In the genomic region with DNA sequence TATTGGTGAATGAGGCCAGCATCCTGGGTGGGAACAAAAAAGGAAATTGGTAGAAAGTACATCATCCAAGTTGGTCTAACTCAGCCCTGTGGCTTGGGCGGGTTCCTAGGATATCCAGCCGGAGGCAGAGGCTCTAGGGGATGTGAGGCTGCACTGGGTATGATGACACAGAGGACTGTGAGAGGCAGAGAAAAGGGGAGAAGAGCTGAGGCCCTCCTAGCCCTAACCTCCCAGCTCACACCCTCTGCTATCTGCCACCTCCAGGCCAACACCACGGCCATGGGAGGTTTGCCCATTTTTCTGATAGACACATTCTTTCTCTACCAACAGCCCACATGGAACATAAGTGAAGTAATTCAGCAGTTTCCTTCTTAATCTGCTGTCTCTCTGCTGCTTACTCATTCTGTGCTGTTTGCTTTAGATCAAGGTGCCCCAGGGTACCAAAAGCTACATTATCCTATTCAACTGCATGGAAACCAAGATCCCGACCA, we compare ENCODE assay signal across 14 cellular contexts.
DNase-seq lines count a peak whose midpoint lies in the region; TF ChIP-seq lines count a peak whose summit lies in the region.
"Had no signal": no experiment of that assay in that cellular context is flagged by ENCODE, and none has a peak within 500 bp of the region (broad histone marks: within the 10 kb centered on the region; RNA-seq: fewer than 3 reads in every experiment).

No MANE protein-coding gene starts in this region.

- TF ChIP-seq CTCF in HFFc6 (IDR thresholded peaks at IDR 0.05) (no peak), VCaP (conservative IDR thresholded peaks at IDR 0.05) (no peak), fibroblast of pulmonary artery (IDR thresholded peaks at IDR 0.05; ENCODE audit: low read length, missing control alignments) (no peak)

- peak overlapping the region; percentile 43; the same call in 1 of the 2 replicates for H3K4me3 Mint-ChIP-seq in HFFc6
- H3K4me3 Mint-ChIP-seq in activated CD4-positive, alpha-beta T cell treated with anti-CD3 and anti-CD28 coated beads, Interleukin-2, amount 10 ng/mL, durations not matched to agents 7 days and 5 days: no peak overlapping the region
- H3K4me3 Mint-ChIP-seq: activated CD8-positive, alpha-beta memory T cell treated with anti-CD3 and anti-CD28 coated beads, Interleukin-2, amount 10 ng/mL, durations not matched to agents 7 days and 5 days; CD8-positive, alpha-beta T cell; naive thymus-derived CD4-positive, alpha-beta T cell had no signal

- CTCF ChIA-PET in activated CD4-positive, alpha-beta T cell treated with anti-CD3 and anti-CD28 coated beads, Interleukin-2, amount 10 ng/mL, durations not matched to agents 7 days and 5 days (lab: Charles Lee): no interaction called here

- peaks cover 94% of the 10 kb centered on the region for H3K4me1 Mint-ChIP-seq in HFFc6 (ENCODE audit: low read depth)
- H3K4me1 Mint-ChIP-seq in activated CD4-positive, alpha-beta T cell treated with anti-CD3 and anti-CD28 coated beads, Interleukin-2, amount 10 ng/mL, durations not matched to agents 7 days and 5 days: no peaks in the 10 kb centered on the region
- H3K4me1 Mint-ChIP-seq: naive thymus-derived CD4-positive, alpha-beta T cell had no signal

- peak; percentile 71 for DNase-seq in HFFc6
- DNase-seq in fibroblast of pulmonary artery (ENCODE audit: low read depth): peak; percentile 53
- peak; percentile 80 for DNase-seq in stromal cell of bone marrow (ENCODE audit: low read depth)
- no peak for DNase-seq in DMS114 treated with DMSO at 0.1 percent for 48 hours (lab: John Stamatoyannopoulos, UW; ENCODE audit: unreplicated experiment)
- no peak for DNase-seq in activated CD4-positive, alpha-beta T cell treated with anti-CD3 and anti-CD28 coated beads, Interleukin-2, amount 10 ng/mL, durations not matched to agents 7 days and 5 days
- DNase-seq in activated CD4-positive, alpha-beta T cell treated with anti-CD3 and anti-CD28 coated beads for 4 hours: no peak
- DNase-seq: activated CD8-positive, alpha-beta memory T cell treated with anti-CD3 and anti-CD28 coated beads, Interleukin-2, amount 10 ng/mL, durations not matched to agents 7 days and 5 days; activated naive CD4-positive, alpha-beta T cell treated with Interleukin-2 at 50 U/mL for 16 hours; CD8-positive, alpha-beta T cell; left lung; naive thymus-derived CD4-positive, alpha-beta T cell had no signal

- peaks cover 16% of the 10 kb centered on the region for H3K36me3 Mint-ChIP-seq in HFFc6 (ENCODE audit: low read depth)
- H3K36me3 Mint-ChIP-seq in activated CD4-positive, alpha-beta T cell treated with anti-CD3 and anti-CD28 coated beads, Interleukin-2, amount 10 ng/mL, durations not matched to agents 7 days and 5 days (ENCODE audit: low read depth): no peaks in the 10 kb centered on the region
- H3K36me3 Mint-ChIP-seq: activated CD8-positive, alpha-beta memory T cell treated with anti-CD3 and anti-CD28 coated beads, Interleukin-2, amount 10 ng/mL, durations not matched to agents 7 days and 5 days; CD8-positive, alpha-beta T cell had no signal

- peak overlapping the region; percentile 97 for H3K27ac ChIP-seq in VCaP
- H3K27ac ChIP-seq: hepatocyte, left lung, thoracic aorta had no signal

- H3K27me3 Mint-ChIP-seq in HFFc6 (ENCODE audit: insufficient read depth): peaks cover 1% of the 10 kb centered on the region; the same call in 1 of the 2 replicates
- peaks cover 1% of the 10 kb centered on the region for H3K27me3 Mint-ChIP-seq in activated CD4-positive, alpha-beta T cell treated with anti-CD3 and anti-CD28 coated beads, Interleukin-2, amount 10 ng/mL, durations not matched to agents 7 days and 5 days

- H3K4me3 ChIP-seq in fibroblast of pulmonary artery (replicated peaks; ENCODE audit: low read depth, low read length): no peak overlapping the region
- H3K4me3 ChIP-seq: hepatocyte, left lung, thoracic aorta had no signal

- POLR2A ChIA-PET in activated CD4-positive, alpha-beta T cell treated with anti-CD3 and anti-CD28 coated beads, Interleukin-2, amount 10 ng/mL, durations not matched to agents 7 days and 5 days (lab: Charles Lee): no interaction called here

- peak overlapping the region; percentile 91 for H3K27ac Mint-ChIP-seq in HFFc6
- H3K27ac Mint-ChIP-seq in activated CD4-positive, alpha-beta T cell treated with anti-CD3 and anti-CD28 coated beads, Interleukin-2, amount 10 ng/mL, durations not matched to agents 7 days and 5 days: no peak overlapping the region
- H3K27ac Mint-ChIP-seq: activated CD8-positive, alpha-beta memory T cell treated with anti-CD3 and anti-CD28 coated beads, Interleukin-2, amount 10 ng/mL, durations not matched to agents 7 days and 5 days; CD8-positive, alpha-beta T cell; naive thymus-derived CD4-positive, alpha-beta T cell had no signal

- H3K9me3 Mint-ChIP-seq in HFFc6: peaks cover 13% of the 10 kb centered on the region; the same call in 1 of the 2 replicates
- no peaks in the 10 kb centered on the region for H3K9me3 Mint-ChIP-seq in activated CD4-positive, alpha-beta T cell treated with anti-CD3 and anti-CD28 coated beads, Interleukin-2, amount 10 ng/mL, durations not matched to agents 7 days and 5 days
- H3K9me3 Mint-ChIP-seq: CD8-positive, alpha-beta T cell; naive thymus-derived CD4-positive, alpha-beta T cell had no signal

Comparison
In these comparisons a context has a peak if more than half of its experiments do, and no peak if none do; other contexts are left out.
1. DNase-seq: peak in HFFc6 (single experiment), fibroblast of pulmonary artery (single experiment) and stromal cell of bone marrow (single experiment); none in DMS114 treated with DMSO at 0.1 percent for 48 hours (single experiment), activated CD4-positive, alpha-beta T cell treated with anti-CD3 and anti-CD28 coated beads, Interleukin-2, amount 10 ng/mL, durations not matched to agents 7 days and 5 days (single experiment) and activated CD4-positive, alpha-beta T cell treated with anti-CD3 and anti-CD28 coated beads for 4 hours (0 of 2).